18 cellular contexts compared by ENCODE assay signal in the genomic region with DNA sequence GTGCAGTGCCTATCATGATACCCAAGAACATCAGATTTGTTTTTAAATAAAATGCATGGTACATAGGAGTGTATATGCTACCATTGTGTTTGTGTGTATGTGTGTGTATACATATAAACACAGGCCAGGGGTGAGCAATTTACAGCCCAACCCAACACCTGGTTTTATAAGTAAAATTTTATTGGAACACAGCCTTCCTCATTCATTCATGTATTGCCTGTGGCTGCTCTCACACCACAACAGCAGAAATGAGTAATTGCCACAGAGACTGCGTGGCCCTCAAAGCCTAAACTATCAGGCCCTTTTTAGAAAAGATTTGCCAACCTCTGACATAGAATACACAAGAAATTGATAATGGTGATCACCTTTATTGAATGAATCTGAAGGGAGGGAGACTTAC.
DNase-seq lines count a peak whose midpoint lies in the region; ATAC-seq and TF ChIP-seq lines count a peak whose summit lies in the region.
"Had no signal": no experiment of that assay in that cellular context is flagged by ENCODE, and none has a peak within 500 bp of the region (broad histone marks: within the 10 kb centered on the region; RNA-seq: fewer than 3 reads in every experiment).

No MANE protein-coding gene starts in this region.

- H3K4me3 ChIP-seq in prostate gland, result no peak overlapping the region
- H3K4me3 ChIP-seq: A549 had no signal

- H3K27me3 ChIP-seq in prostate gland (replicated peaks; ENCODE audit: insufficient read depth), result no peaks in the 10 kb centered on the region

- H3K4me3 Mint-ChIP-seq in activated CD4-positive, alpha-beta T cell treated with anti-CD3 and anti-CD28 coated beads for 36 hours, result no peak overlapping the region
- no peak overlapping the region for H3K4me3 Mint-ChIP-seq in stimulated activated naive CD8-positive, alpha-beta T cell treated with anti-CD3 and anti-CD28 coated beads, Interleukin-15, amount 100 ng/mL, for 72 hours
- H3K4me3 Mint-ChIP-seq in progenitor cell of endocrine pancreas (ENCODE audit: low read depth), result no peak overlapping the region
- H3K4me3 Mint-ChIP-seq: CD4-positive, alpha-beta memory T cell had no signal

- no peaks in the 10 kb centered on the region for H3K9me3 ChIP-seq in prostate gland
- H3K9me3 ChIP-seq: A549 had no signal

- intact Hi-C loops in activated CD4-positive, alpha-beta T cell treated with anti-CD3 and anti-CD28 coated beads for 36 hours (cut with DNase I, micrococcal nuclease), result no loop called here
- intact Hi-C loops in prostate gland (cut with DNase I), result no loop called here

- no peak for DNase-seq in activated CD4-positive, alpha-beta T cell treated with anti-CD3 and anti-CD28 coated beads for 36 hours
- no peak for DNase-seq in activated CD4-positive, alpha-beta T cell treated with anti-CD3 and anti-CD28 coated beads, Interleukin-2, amount 50 U/mL, for 4 hours
- DNase-seq in stimulated activated naive CD8-positive, alpha-beta T cell treated with anti-CD3 and anti-CD28 coated beads, Interleukin-15, amount 100 ng/mL, for 72 hours, result peak in 1 of 2 donors; percentile 13
- no peak for DNase-seq in stimulated activated naive CD8-positive, alpha-beta T cell treated with anti-CD3 and anti-CD28 coated beads, Interleukin-15, Interleukin-2, amounts not matched to agents 100 U/mL and 50 U/mL, for 24 hours
- DNase-seq in progenitor cell of endocrine pancreas (ENCODE audit: low spot score, unreplicated experiment), result no peak
- DNase-seq in prostate gland (ENCODE audit: low spot score), result no peak
- no peak for DNase-seq in CD1c-positive myeloid dendritic cell (ENCODE audit: extremely low spot score)
- DNase-seq: AML-193; CD4-positive, alpha-beta memory T cell; DMS153; DMS79; GDM1; GOT3; H7 had no signal

- no peak overlapping the region for H3K27ac Mint-ChIP-seq in activated CD4-positive, alpha-beta T cell treated with anti-CD3 and anti-CD28 coated beads for 36 hours
- H3K27ac Mint-ChIP-seq in stimulated activated naive CD8-positive, alpha-beta T cell treated with anti-CD3 and anti-CD28 coated beads, Interleukin-15, amount 100 ng/mL, for 72 hours, result no peak overlapping the region
- H3K27ac Mint-ChIP-seq in progenitor cell of endocrine pancreas, result peak overlapping the region; percentile 5
- H3K27ac Mint-ChIP-seq: CD4-positive, alpha-beta memory T cell had no signal

- 78% methylated on average over 1 of the region's 1 CpG for WGBS in prostate gland

- H3K27me3 Mint-ChIP-seq in activated CD4-positive, alpha-beta T cell treated with anti-CD3 and anti-CD28 coated beads for 36 hours, result no peaks in the 10 kb centered on the region
- H3K27me3 Mint-ChIP-seq in stimulated activated naive CD8-positive, alpha-beta T cell treated with anti-CD3 and anti-CD28 coated beads, Interleukin-15, amount 100 ng/mL, for 72 hours, result no peaks in the 10 kb centered on the region
- no peaks in the 10 kb centered on the region for H3K27me3 Mint-ChIP-seq in progenitor cell of endocrine pancreas

- POLR2A ChIA-PET in activated CD4-positive, alpha-beta T cell treated with anti-CD3 and anti-CD28 coated beads for 36 hours (lab: Charles Lee), result no interaction called here

- TF ChIP-seq CTCF in progenitor cell of endocrine pancreas (IDR thresholded peaks at IDR 0.05; ENCODE audit: unreplicated experiment) (no peak), prostate gland (IDR thresholded peaks at IDR 0.05) (no peak)

- no peaks in the 10 kb centered on the region for H3K36me3 Mint-ChIP-seq in activated CD4-positive, alpha-beta T cell treated with anti-CD3 and anti-CD28 coated beads for 36 hours (ENCODE audit: low read depth)
- H3K36me3 Mint-ChIP-seq in progenitor cell of endocrine pancreas (ENCODE audit: insufficient read depth), result peaks cover 40% of the 10 kb centered on the region
- H3K36me3 Mint-ChIP-seq: CD4-positive, alpha-beta memory T cell had no signal

- CTCF ChIA-PET in activated CD4-positive, alpha-beta T cell treated with anti-CD3 and anti-CD28 coated beads for 36 hours (lab: Charles Lee), result no interaction called here

- no peaks in the 10 kb centered on the region for H3K36me3 ChIP-seq in prostate gland

- no peaks in the 10 kb centered on the region for H3K4me1 Mint-ChIP-seq in activated CD4-positive, alpha-beta T cell treated with anti-CD3 and anti-CD28 coated beads for 36 hours
- H3K4me1 Mint-ChIP-seq in stimulated activated naive CD8-positive, alpha-beta T cell treated with anti-CD3 and anti-CD28 coated beads, Interleukin-15, amount 100 ng/mL, for 72 hours, result no peaks in the 10 kb centered on the region
- peaks cover 23% of the 10 kb centered on the region for H3K4me1 Mint-ChIP-seq in progenitor cell of endocrine pancreas (ENCODE audit: low read depth)
- H3K4me1 Mint-ChIP-seq: CD4-positive, alpha-beta memory T cell had no signal

- no peak overlapping the region for H3K27ac ChIP-seq in prostate gland
- H3K27ac ChIP-seq: 22Rv1, A549, C4-2B had no signal

- peaks cover 10% of the 10 kb centered on the region for H3K9me3 Mint-ChIP-seq in activated CD4-positive, alpha-beta T cell treated with anti-CD3 and anti-CD28 coated beads for 36 hours (ENCODE audit: low read depth)
- H3K9me3 Mint-ChIP-seq in stimulated activated naive CD8-positive, alpha-beta T cell treated with anti-CD3 and anti-CD28 coated beads, Interleukin-15, amount 100 ng/mL, for 72 hours, result peaks cover 11% of the 10 kb centered on the region in 2 donors
- H3K9me3 Mint-ChIP-seq in progenitor cell of endocrine pancreas (ENCODE audit: low read depth), result peaks cover 12% of the 10 kb centered on the region

- no peaks in the 10 kb centered on the region for H3K4me1 ChIP-seq in prostate gland (replicated peaks)

- no peak for TF ChIP-seq POLR2A in prostate gland (IDR thresholded peaks at IDR 0.05)

- peak; percentile 26 for ATAC-seq in activated CD4-positive, alpha-beta T cell treated with anti-CD3 and anti-CD28 coated beads for 36 hours
- peak; percentile 55 for ATAC-seq in stimulated activated naive CD8-positive, alpha-beta T cell treated with anti-CD3 and anti-CD28 coated beads, Interleukin-15, amount 100 ng/mL, for 72 hours
- no peak for ATAC-seq in stimulated activated naive CD8-positive, alpha-beta T cell treated with anti-CD3 and anti-CD28 coated beads, Interleukin-15, Interleukin-2, amounts not matched to agents 100 U/mL and 50 U/mL, for 24 hours
- ATAC-seq: A549, HepG2 had no signal
